8 cellular contexts compared by ENCODE assay signal in the genomic region with DNA sequence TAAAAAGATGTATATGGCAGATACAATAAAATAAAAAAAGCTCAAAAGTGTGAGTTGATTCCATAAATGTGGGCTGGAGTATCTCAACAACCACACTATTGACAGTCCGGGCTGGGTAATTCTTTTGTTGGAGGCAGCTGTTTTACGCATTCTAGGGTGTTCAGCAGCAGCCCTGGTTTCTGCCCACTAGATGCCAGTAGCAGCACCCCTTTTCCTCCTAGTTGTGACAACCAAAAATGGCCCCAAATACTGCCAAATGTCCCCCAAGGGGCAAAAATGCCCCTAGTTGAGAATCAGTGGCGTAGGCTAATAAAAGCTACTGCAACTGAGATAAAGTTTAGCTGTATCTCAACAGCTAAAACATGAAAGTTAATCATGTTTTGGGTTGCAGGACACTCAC. TPM values are rescaled to one million over a fixed set of nuclear protein-coding genes. Genes with fewer than 3 reads are reported as not detected.
A peak's percentile ranks its signal among the peaks of the same experiment; 100 is the strongest.
DNase-seq lines count a peak whose midpoint lies in the region; ATAC-seq and TF ChIP-seq lines count a peak whose summit lies in the region.

No MANE protein-coding gene starts in this region.

- H2AFZ ChIP-seq in PC-3 (ENCODE audit: low read length) = no peak overlapping the region

- intact Hi-C loops in PC-3 (cut with micrococcal nuclease) = loop anchor here (1.0 to 5.0 kb wide), 3 partner anchors 44 to 246 kb away; a partner anchor contains a TSS

- no TSS peak for BruUV-seq in PC-3 (replicated peaks; lab: Mats Ljungman, UMichigan)

- ATAC-seq in PC-3 = peak; percentile 50
- no peak for ATAC-seq in HG02763 (IDR thresholded peaks at IDR 0.05; ENCODE audit: unreplicated experiment)
- ATAC-seq in HG03521 (IDR thresholded peaks at IDR 0.05; ENCODE audit: unreplicated experiment) = no peak

- DNase-seq in DMS53 (lab: John Stamatoyannopoulos, UW) = peak; percentile 48
- no peak for DNase-seq in DMS53 treated with DMSO at 0.1 percent for 48 hours (lab: John Stamatoyannopoulos, UW; ENCODE audit: unreplicated experiment)
- DNase-seq in PC-3 = peak; percentile 10
- peak; percentile 43 for DNase-seq in choroid plexus epithelial cell (ENCODE audit: low read depth)
- DNase-seq in myocyte (ENCODE audit: low read depth) = peak; percentile 62
- no peak for DNase-seq in LoVo (ENCODE audit: low spot score)

- POLR2A ChIA-PET in PC-3 (lab: Charles Lee; ENCODE audit: unreplicated experiment) = no interaction called here

- no peaks in the 10 kb centered on the region for H4K20me1 ChIP-seq in PC-3 (ENCODE audit: low read length)

- no peak overlapping the region for H3K9ac ChIP-seq in PC-3 (ENCODE audit: low read length)

- no peaks in the 10 kb centered on the region for H3K79me2 ChIP-seq in PC-3 (ENCODE audit: low read length)

- no peak overlapping the region for H3K27ac ChIP-seq in PC-3 (ENCODE audit: low read length)

- H3F3A ChIP-seq in PC-3 (ENCODE audit: low read length, unreplicated experiment) = no peaks in the 10 kb centered on the region

- CTCF ChIA-PET in PC-3 (lab: Charles Lee) = no interaction called here

- H3K4me1 ChIP-seq in PC-3 (ENCODE audit: insufficient read depth, low read length) = peaks cover 17% of the 10 kb centered on the region

- peaks cover 5% of the 10 kb centered on the region for H3K36me3 ChIP-seq in PC-3 (ENCODE audit: low read depth, low read length)

- H3K27me3 ChIP-seq in PC-3 (ENCODE audit: low read length) = no peaks in the 10 kb centered on the region

- no peak overlapping the region for H3K4me2 ChIP-seq in PC-3 (ENCODE audit: low read length)

- H3K9me3 ChIP-seq in PC-3 (ENCODE audit: low read length) = no peaks in the 10 kb centered on the region

- H3K9me2 ChIP-seq in PC-3 (replicated peaks; ENCODE audit: low read length) = no peaks in the 10 kb centered on the region

- peak; percentile 56 for TF ChIP-seq CTCF in PC-3 (conservative IDR thresholded peaks at IDR 0.05; ENCODE audit: low read depth, low read length)
- TF ChIP-seq CTCF in choroid plexus epithelial cell (conservative IDR thresholded peaks at IDR 0.05; ENCODE audit: low read depth, low read length) = peak; percentile 70

- no peak overlapping the region for H3K4me3 ChIP-seq in PC-3 (ENCODE audit: low read length)
- no peak overlapping the region for H3K4me3 ChIP-seq in choroid plexus epithelial cell (ENCODE audit: low read depth, low read length)

RNA-seq across cellular contexts. Expression of a gene that starts 44.7 kb away (rescaled TPM):
- 54.4 and 96.1 TPM in 2 replicates for total RNA-seq in PC-3 (2014; rRNA removed)
- total RNA-seq in myocyte = 106 and 116 TPM in 2 replicates
- polyA plus RNA-seq in myocyte (2012) = 106 TPM

Comparison
In these comparisons a context has a peak if more than half of its experiments do, and no peak if none do; other contexts are left out.
1. DNase-seq: peak in DMS53 (single experiment), PC-3 (single experiment), choroid plexus epithelial cell (single experiment) and myocyte (single experiment); none in DMS53 treated with DMSO at 0.1 percent for 48 hours (single experiment) and LoVo (single experiment).